18 cellular contexts compared by ENCODE assay signal in genomic region chr11:71434576-71435130, GRCh38. TPM values are rescaled to one million over a fixed set of nuclear protein-coding genes. Genes with fewer than 3 reads are reported as not detected.
DNase-seq lines count a peak whose midpoint lies in the region; ATAC-seq, FAIRE-seq and TF ChIP-seq lines count a peak whose summit lies in the region.
"Had no signal": no experiment of that assay in that cellular context is flagged by ENCODE, and none has a peak within 500 bp of the region (broad histone marks: within the 10 kb centered on the region; RNA-seq: fewer than 3 reads in every experiment).

No MANE protein-coding gene starts in this region.

- POLR2A ChIA-PET in HepG2 (lab: Yijun Ruan, JAX): interaction anchor here (1.9 kb wide), 1 partner anchor 13 kb away, joined by 16 read pairs; the partner anchor contains the start of gene DHCR7
- POLR2A ChIA-PET in CD4-positive, alpha-beta T cell (lab: Charles Lee): no interaction called here

- H3K27me3 Mint-ChIP-seq in CD4-positive, alpha-beta T cell: no peaks in the 10 kb centered on the region
- H3K27me3 Mint-ChIP-seq: CD4-positive, CD25-positive, alpha-beta regulatory T cell; IgD-negative memory B cell had no signal

- WGBS in HepG2 (ENCODE audit: low lambda C conversion rate): 78% methylated on average over 14 of the region's 18 CpGs
- 88% methylated on average over 10 of the region's 18 CpGs for WGBS in right lobe of liver (ENCODE audit: insufficient coverage, low coverage, low lambda C conversion rate, missing lambda C conversion rate)

- ATAC-seq in HepG2 (no peak), right lobe of liver (no peak), foreskin keratinocyte (no peak)
- ATAC-seq in CD4-positive, alpha-beta T cell (ENCODE audit: poor library complexity): no peak

- DNase-seq in HepG2 (ENCODE audit: low spot score): no peak
- DNase-seq in right lobe of liver: no peak
- DNase-seq in foreskin keratinocyte: no peak
- no peak for DNase-seq in DMS 273 treated with DMSO at 0.1 percent for 48 hours (lab: John Stamatoyannopoulos, UW)
- DNase-seq in NCI-H82 (lab: John Stamatoyannopoulos, UW): no peak
- DNase-seq in CD4-positive, alpha-beta T cell: no peak
- DNase-seq: CD4-positive, CD25-positive, alpha-beta regulatory T cell; EL; NCI-H1436 treated with DMSO at 0.1 percent for 48 hours; NCI-H2107; NCI-H226; NCI-H526; NK-92 treated with Interleukin-12 subunit alpha and Interleukin-12 subunit beta, amount 100 ng/mL, for 24 hours; SHP77 had no signal

- CTCF ChIA-PET in HepG2 (lab: Yijun Ruan, JAX; ENCODE audit: low intra/inter-chr PET ratio, low total read pairs): no interaction called here
- CTCF ChIA-PET in CD4-positive, alpha-beta T cell (lab: Charles Lee): no interaction called here

- no peak overlapping the region for H3K4me2 ChIP-seq in HepG2 (ENCODE audit: low read depth, low read length)
- H3K4me2 ChIP-seq: A549 had no signal

- TF ChIP-seq POLR2A in HepG2 (IDR thresholded peaks at IDR 0.05; ENCODE audit: insufficient read depth in 1 of 2, low read depth in 2 of 2, low read length in 2 of 2) (0 out of 4 replicates have a peak, but pooled peaks of 1 of the 2 experiments have one; percentile 18), right lobe of liver (IDR thresholded peaks at IDR 0.05) (no peak)

- no peaks in the 10 kb centered on the region for H3K9me3 Mint-ChIP-seq in CD4-positive, alpha-beta T cell
- H3K9me3 Mint-ChIP-seq: CD4-positive, CD25-positive, alpha-beta regulatory T cell; IgD-negative memory B cell had no signal

- intact Hi-C loops in HepG2 (cut with micrococcal nuclease; ENCODE audit: unreplicated experiment) (no loop called here), right lobe of liver (cut with DNase I) (no loop called here)
- intact Hi-C loops in CD4-positive, alpha-beta T cell (cut with DNase I, micrococcal nuclease): no loop called here

- H2AFZ ChIP-seq in HepG2 (ENCODE audit: low read length): no peak overlapping the region

- no peak overlapping the region for H3K9ac ChIP-seq in HepG2 (ENCODE audit: insufficient read depth, low read depth, low read length)

- peaks cover 24% of the 10 kb centered on the region for H3K36me3 Mint-ChIP-seq in CD4-positive, alpha-beta T cell (ENCODE audit: low read depth)

- no peak for TF ChIP-seq RAD21 in HepG2 (CRISPR knock-in tag; IDR thresholded peaks at IDR 0.05)

- no peaks in the 10 kb centered on the region for H3K4me1 Mint-ChIP-seq in CD4-positive, alpha-beta T cell (ENCODE audit: low read depth)
- H3K4me1 Mint-ChIP-seq: CD4-positive, CD25-positive, alpha-beta regulatory T cell; IgD-negative memory B cell had no signal

- peaks cover 24% of the 10 kb centered on the region; the same call in 1 of the 2 replicates for H4K20me1 ChIP-seq in HepG2 (ENCODE audit: insufficient read depth, low read length)

- H3K27ac Mint-ChIP-seq in CD4-positive, alpha-beta T cell: no peak overlapping the region
- H3K27ac Mint-ChIP-seq: CD4-positive, CD25-positive, alpha-beta regulatory T cell; IgD-negative memory B cell had no signal

- H3K4me1 ChIP-seq in HepG2 (ENCODE audit: insufficient read depth, low read length) (peaks cover 42% of the 10 kb centered on the region), right lobe of liver (peaks cover 0 to 43% (median 22%) of the 10 kb centered on the region in 4 donors), foreskin keratinocyte (no peaks in the 10 kb centered on the region)

- H3K4me3 ChIP-seq in HepG2 (replicated peaks in 1 of 3; ENCODE audit: insufficient read depth in 1 of 3, low read depth in 2 of 3, low read length in 3 of 3) (no peak overlapping the region), right lobe of liver (no peak overlapping the region)
- H3K4me3 ChIP-seq: A549 had no signal

- H3K79me2 ChIP-seq in HepG2 (ENCODE audit: insufficient read depth, low read length): no peaks in the 10 kb centered on the region

- TF ChIP-seq EP300 in HepG2 (IDR thresholded peaks at IDR 0.05; ENCODE audit: low read depth in 2 of 2, low read length in 2 of 2) (no peak), HepG2 (CRISPR knock-in tag; IDR thresholded peaks at IDR 0.05; ENCODE audit: borderline replicate concordance) (no peak)

- no peak overlapping the region for H3K4me3 Mint-ChIP-seq in CD4-positive, alpha-beta T cell
- H3K4me3 Mint-ChIP-seq: CD4-positive, CD25-positive, alpha-beta regulatory T cell; IgD-negative memory B cell had no signal

- in situ Hi-C loops in HepG2 (cut with HindIII; ENCODE audit: extremely low pct_ligation_motif_present, low pct_unique_long_range_greater_than_20kb): no loop called here

- H3K27ac ChIP-seq in HepG2 (ENCODE audit: extremely low read length, insufficient read depth, low read length): no peak overlapping the region
- H3K27ac ChIP-seq in right lobe of liver: peak overlapping the region in 1 of 3 donors; percentile 87
- H3K27ac ChIP-seq in angular gyrus (ENCODE audit: low read depth, low read length): peak overlapping the region; percentile 96
- H3K27ac ChIP-seq in layer of hippocampus (ENCODE audit: low read depth, low read length): peak overlapping the region; percentile 97
- H3K27ac ChIP-seq in foreskin keratinocyte: no peak overlapping the region
- no peak overlapping the region for H3K27ac ChIP-seq in CD4-positive, alpha-beta T cell (ENCODE audit: low read depth, low read length)
- H3K27ac ChIP-seq: A549 had no signal

- TF ChIP-seq CTCF in HepG2 (CRISPR knock-in tag; IDR thresholded peaks at IDR 0.05): no peak
- TF ChIP-seq CTCF in right lobe of liver (IDR thresholded peaks at IDR 0.05): no peak
- TF ChIP-seq CTCF in foreskin keratinocyte (conservative IDR thresholded peaks at IDR 0.05): no peak
- no peak for TF ChIP-seq CTCF in CD4-positive, alpha-beta T cell (IDR thresholded peaks at IDR 0.05)

- H3K9me3 ChIP-seq in HepG2 (ENCODE audit: low read length) (no peaks in the 10 kb centered on the region), right lobe of liver (no peaks in the 10 kb centered on the region)
- no peaks in the 10 kb centered on the region for H3K9me3 ChIP-seq in CD4-positive, alpha-beta T cell (ENCODE audit: control insufficient read depth, low read length)
- H3K9me3 ChIP-seq: A549 had no signal

- H3K36me3 ChIP-seq in HepG2 (replicated peaks in 1 of 2; ENCODE audit: control insufficient read depth in 1 of 2, insufficient read depth in 2 of 2, low read length in 2 of 2) (peaks cover 16 to 41% of the 10 kb centered on the region in 2 experiments), right lobe of liver (peaks cover 0 to 44% (median 8%) of the 10 kb centered on the region in 4 donors)

- TSS peak; percentile 51 for BruUV-seq in HepG2 (replicated peaks; lab: Mats Ljungman, UMichigan)

- FAIRE-seq in HepG2 (lab: Jason Lieb, UNC): no peak
- FAIRE-seq: A549 had no signal

- no peaks in the 10 kb centered on the region for H3K27me3 ChIP-seq in HepG2 (ENCODE audit: control insufficient read depth in 1 of 2, insufficient read depth in 2 of 2, low read length in 2 of 2)
- H3K27me3 ChIP-seq in right lobe of liver: no peaks in the 10 kb centered on the region
- H3K27me3 ChIP-seq in layer of hippocampus (ENCODE audit: control insufficient read depth, insufficient read depth, low read length): no peaks in the 10 kb centered on the region
- H3K27me3 ChIP-seq in foreskin keratinocyte: no peaks in the 10 kb centered on the region
- no peaks in the 10 kb centered on the region for H3K27me3 ChIP-seq in CD4-positive, alpha-beta T cell (ENCODE audit: control insufficient read depth, insufficient read depth, low read length)

RNA-seq across cellular contexts. Expression of gene DHCR7, which starts 13.5 kb away (rescaled TPM):
- total RNA-seq in HepG2 (2016; rRNA removed; fragmentation: Illumina TruSeq; extraction: Trizol) (40.4 and 96.0 TPM in 2 replicates), right lobe of liver (100 to 1,000 TPM in 4 of 6 experiments, 10 to 100 TPM in 2; 42.0 to 320 (median 126) TPM), foreskin keratinocyte (130 and 176 TPM in 2 replicates)
- 11.3 and 13.3 TPM in 2 replicates for total RNA-seq in HepG2 (2016; cell fraction: cytosol; rRNA removed; fragmentation: Illumina TruSeq; extraction: Trizol; ENCODE audit: low read depth)
- 38.3 and 98.7 TPM in 2 replicates for total RNA-seq in HepG2 (2016; cell fraction: insoluble cytoplasmic fraction; rRNA removed; fragmentation: Illumina TruSeq; extraction: Trizol)
- total RNA-seq in HepG2 (2016; cell fraction: membrane; rRNA removed; fragmentation: Illumina TruSeq; extraction: Trizol): 26.9 and 29.4 TPM in 2 replicates
- 77.9 and 89.2 TPM in 2 replicates for total RNA-seq in HepG2 (2016; cell fraction: nucleus; rRNA removed; fragmentation: Illumina TruSeq; extraction: Trizol)
- polyA plus RNA-seq in HepG2 (2011; rRNA removed) (143 and 241 TPM in 2 replicates), foreskin keratinocyte (142 and 182 TPM in 2 replicates)
- 92.8 and 116 TPM in 2 replicates for polyA plus RNA-seq in HepG2 (2011; cell fraction: cytosol; rRNA removed)
- polyA plus RNA-seq in HepG2 (2011; cell fraction: nucleus; rRNA removed): 82.1 and 131 TPM in 2 replicates
- 315 and 354 TPM in 2 replicates for polyA plus RNA-seq in HepG2 (2012)
- 16.5 and 16.7 TPM in 2 replicates for polyA plus RNA-seq in HepG2 (2016; cell fraction: cytosol; fragmentation: Illumina TruSeq; extraction: Trizol; ENCODE audit: low read depth)
- 50.6 and 73.9 TPM in 2 replicates for polyA plus RNA-seq in HepG2 (2016; cell fraction: insoluble cytoplasmic fraction; fragmentation: Illumina TruSeq; extraction: Trizol; ENCODE audit: low read depth)
- 26.0 and 32.3 TPM in 2 replicates for polyA plus RNA-seq in HepG2 (2016; cell fraction: membrane; fragmentation: Illumina TruSeq; extraction: Trizol; ENCODE audit: low read depth)
- polyA plus RNA-seq in HepG2 (2016; cell fraction: nucleus; fragmentation: Illumina TruSeq; extraction: Trizol; ENCODE audit: insufficient read depth, low read depth): 165 and 172 TPM in 2 replicates
- polyA minus RNA-seq in HepG2 (2011; rRNA and poly(A)+ RNA removed; ENCODE audit: low replicate concordance): 160 and 313 TPM in 2 replicates
- 161 and 251 TPM in 2 replicates for polyA minus RNA-seq in HepG2 (2011; cell fraction: cytosol; rRNA and poly(A)+ RNA removed)
- polyA minus RNA-seq in HepG2 (2011; cell fraction: nucleus; rRNA and poly(A)+ RNA removed): 34.2 and 48.4 TPM in 2 replicates
- total RNA-seq in CD4-positive, alpha-beta T cell: 10 to 100 TPM; 30.2 to 30.6 TPM

RNA-seq across cellular contexts. Expression of gene NADSYN1, which starts 18.4 kb away (rescaled TPM):
- total RNA-seq in HepG2 (2016; rRNA removed; fragmentation: Illumina TruSeq; extraction: Trizol) (27.1 and 35.7 TPM in 2 replicates), right lobe of liver (10 to 100 TPM; 26.4 to 54.7 (median 35.4) TPM), foreskin keratinocyte (40.4 and 46.3 TPM in 2 replicates)
- total RNA-seq in HepG2 (2016; cell fraction: cytosol; rRNA removed; fragmentation: Illumina TruSeq; extraction: Trizol; ENCODE audit: low read depth): 8.5 and 12.4 TPM in 2 replicates
- total RNA-seq in HepG2 (2016; cell fraction: insoluble cytoplasmic fraction; rRNA removed; fragmentation: Illumina TruSeq; extraction: Trizol): 24.1 and 36.5 TPM in 2 replicates
- 13.6 and 14.7 TPM in 2 replicates for total RNA-seq in HepG2 (2016; cell fraction: membrane; rRNA removed; fragmentation: Illumina TruSeq; extraction: Trizol)
- total RNA-seq in HepG2 (2016; cell fraction: nucleus; rRNA removed; fragmentation: Illumina TruSeq; extraction: Trizol): 51.5 and 52.3 TPM in 2 replicates
- polyA plus RNA-seq in HepG2 (2011; rRNA removed) (51.5 and 63.4 TPM in 2 replicates), foreskin keratinocyte (32.4 and 36.7 TPM in 2 replicates)
- 35.3 and 38.4 TPM in 2 replicates for polyA plus RNA-seq in HepG2 (2011; cell fraction: cytosol; rRNA removed)
- polyA plus RNA-seq in HepG2 (2011; cell fraction: nucleus; rRNA removed): 278 and 289 TPM in 2 replicates
- 36.9 and 39.9 TPM in 2 replicates for polyA plus RNA-seq in HepG2 (2012)
- 8.2 and 8.4 TPM in 2 replicates for polyA plus RNA-seq in HepG2 (2016; cell fraction: cytosol; fragmentation: Illumina TruSeq; extraction: Trizol; ENCODE audit: low read depth)
- polyA plus RNA-seq in HepG2 (2016; cell fraction: insoluble cytoplasmic fraction; fragmentation: Illumina TruSeq; extraction: Trizol; ENCODE audit: low read depth): 21.4 and 22.2 TPM in 2 replicates
- 8.4 and 8.9 TPM in 2 replicates for polyA plus RNA-seq in HepG2 (2016; cell fraction: membrane; fragmentation: Illumina TruSeq; extraction: Trizol; ENCODE audit: low read depth)
- 95.9 and 99.0 TPM in 2 replicates for polyA plus RNA-seq in HepG2 (2016; cell fraction: nucleus; fragmentation: Illumina TruSeq; extraction: Trizol; ENCODE audit: insufficient read depth, low read depth)
- 80.9 and 97.1 TPM in 2 replicates for polyA minus RNA-seq in HepG2 (2011; rRNA and poly(A)+ RNA removed; ENCODE audit: low replicate concordance)
- polyA minus RNA-seq in HepG2 (2011; cell fraction: cytosol; rRNA and poly(A)+ RNA removed): 17.1 and 19.6 TPM in 2 replicates
- polyA minus RNA-seq in HepG2 (2011; cell fraction: nucleus; rRNA and poly(A)+ RNA removed): 117 and 142 TPM in 2 replicates
- total RNA-seq in CD4-positive, alpha-beta T cell: 100 to 1,000 TPM; 106 to 112 TPM

Comparison
In these comparisons a context has a peak if more than half of its experiments do, and no peak if none do; other contexts are left out.
1. H3K27ac ChIP-seq: peak in angular gyrus (single experiment) and layer of hippocampus (single experiment); none in HepG2 (single experiment), foreskin keratinocyte (single experiment) and CD4-positive, alpha-beta T cell (single experiment).